Comparison of ENCODE assay signal across 1 cellular context in genomic region chr2:58240938-58241755, GRCh38.
TF ChIP-seq lines count a peak whose summit lies in the region.

FANCL (minus strand) TSS chr2:58241325; CDS start chr2:58241313, 12 bp downstream.

TF ChIP-seq in GM12878, 131 proteins besides CTCF, POLR2A, EP300 and RAD21 (continued from another document and continues in another):
- TF ChIP-seq REST (IDR thresholded peaks at IDR 0.05; ENCODE audit: low read depth, low read length) (no peak), BCL11A (IDR thresholded peaks at IDR 0.05; ENCODE audit: low read depth, low read length) (0 out of 2 replicates have a peak, but pooled peaks have one; percentile 17), ZBTB40 (IDR thresholded peaks at IDR 0.05; ENCODE audit: borderline replicate concordance) (peak; percentile 61; the same call in 1 of the 2 replicates), RFX5 (IDR thresholded peaks at IDR 0.05; ENCODE audit: low read depth, low read length) (no peak), ZNF592 (IDR thresholded peaks at IDR 0.05) (no peak), JUNB (IDR thresholded peaks at IDR 0.05) (no peak), IRF3 (IDR thresholded peaks at IDR 0.05) (no peak), RELA (IDR thresholded peaks at IDR 0.05; ENCODE audit: borderline replicate concordance, partially characterized antibody) (peak; percentile 58), CBX5 (IDR thresholded peaks at IDR 0.05; ENCODE audit: low read depth) (peak; percentile 75; the same call in 1 of the 2 replicates), WRNIP1 (IDR thresholded peaks at IDR 0.05; ENCODE audit: borderline replicate concordance, low read depth, low read length) (no peak), NFIC (IDR thresholded peaks at IDR 0.05; ENCODE audit: low read depth, low read length) (no peak), CREM (IDR thresholded peaks at IDR 0.05; ENCODE audit: low read depth) (peak; percentile 42; the same call in 1 of the 2 replicates), YBX1 (IDR thresholded peaks at IDR 0.05) (no peak), TCF7 (IDR thresholded peaks at IDR 0.05; ENCODE audit: borderline replicate concordance) (no peak), KAT2A (conservative IDR thresholded peaks at IDR 0.05; ENCODE audit: control insufficient read depth, low read depth, low read length) (no peak), PBX3 (IDR thresholded peaks at IDR 0.05; ENCODE audit: insufficient replicate concordance, low read depth, low read length) (no peak), EZH2 (IDR thresholded peaks at IDR 0.05; ENCODE audit: borderline replicate concordance, control insufficient read depth, low read depth, low read length) (no peak), GABPA (IDR thresholded peaks at IDR 0.05; ENCODE audit: low read depth) (peak; percentile 74), RCOR1 (conservative IDR thresholded peaks at IDR 0.05; ENCODE audit: low read depth, low read length) (no peak), ZBTB33 (IDR thresholded peaks at IDR 0.05) (no peak), POLR2AphosphoS5 (IDR thresholded peaks at IDR 0.05; ENCODE audit: low read length) (peak; percentile 91), MEF2B (IDR thresholded peaks at IDR 0.05; ENCODE audit: partially characterized antibody, poor library complexity, severe bottlenecking) (no peak), SMAD5 (IDR thresholded peaks at IDR 0.05; ENCODE audit: low read depth) (peak; percentile 72; the same call in 1 of the 2 replicates), BHLHE40 (IDR thresholded peaks at IDR 0.05; ENCODE audit: borderline replicate concordance in 1 of 2, low read depth in 2 of 2, low read length in 1 of 2) (0 out of 4 replicates have a peak, but pooled peaks of 1 of the 2 experiments have one; percentile 23), POLR2AphosphoS2 (IDR thresholded peaks at IDR 0.05; ENCODE audit: low read depth, low read length) (peak; percentile 67; the same call in 1 of the 2 replicates), TCF3 (IDR thresholded peaks at IDR 0.05; ENCODE audit: borderline replicate concordance, insufficient read depth, low read depth, low read length) (no peak), HCFC1 (IDR thresholded peaks at IDR 0.05; ENCODE audit: low read length) (no peak), KDM1A (IDR thresholded peaks at IDR 0.05; ENCODE audit: borderline replicate concordance) (no peak), YY1 (IDR thresholded peaks at IDR 0.05; ENCODE audit: low read depth, low read length) (peak; percentile 90), ZNF24 (IDR thresholded peaks at IDR 0.05) (no peak), MYB (IDR thresholded peaks at IDR 0.05; ENCODE audit: borderline replicate concordance, low read depth, low read length) (no peak), PKNOX1 (IDR thresholded peaks at IDR 0.05) (peak; percentile 42; the same call in 1 of the 2 replicates), CHD1 (IDR thresholded peaks at IDR 0.05; ENCODE audit: low read depth, low read length) (no peak), CUX1 (IDR thresholded peaks at IDR 0.05; ENCODE audit: insufficient replicate concordance, low read depth, low read length) (no peak), CBX3 (IDR thresholded peaks at IDR 0.05; ENCODE audit: borderline replicate concordance, low read depth) (no peak)
